1 cellular context compared by ENCODE assay signal in genomic region chr3:170357176-170357919, GRCh38.
TF ChIP-seq lines count a peak whose summit lies in the region.

TSS of gene SKIL (plus strand) at chr3:170357715. CDS start at chr3:170360332, 2,617 bp downstream.

TF ChIP-seq in K562, 482 proteins besides CTCF, POLR2A, EP300 and RAD21 (continued from another document and continues in another):
- no peak for TF ChIP-seq IRF2 (CRISPR knock-in tag; IDR thresholded peaks at IDR 0.05)
- TF ChIP-seq ZNF639 (CRISPR knock-in tag; conservative IDR thresholded peaks at IDR 0.05 in 1 of 2, IDR thresholded peaks at IDR 0.05 in 1 of 2) = peak in 1 of 2 experiments; percentile 99; a peak in 2 of 4 replicates
- no peak for TF ChIP-seq PTRF (tag; IDR thresholded peaks at IDR 0.05)
- no peak for TF ChIP-seq ZNF23 (CRISPR knock-in tag; IDR thresholded peaks at IDR 0.05)
- no peak for TF ChIP-seq STAT6 (CRISPR knock-in tag; IDR thresholded peaks at IDR 0.05)
- TF ChIP-seq ESRRA (IDR thresholded peaks at IDR 0.05; ENCODE audit: borderline replicate concordance, low read depth) = no peak; the same call in 1 of the 2 replicates
- TF ChIP-seq SOX6 (IDR thresholded peaks at IDR 0.05) = peak; percentile 52
- TF ChIP-seq CREM (IDR thresholded peaks at IDR 0.05; ENCODE audit: low read depth) = peak; percentile 98
- peak; percentile 55; the same call in 1 of the 2 replicates for TF ChIP-seq ZBTB9 (CRISPR knock-in tag; IDR thresholded peaks at IDR 0.05)
- 0 out of 2 replicates have a peak, but pooled peaks have one; percentile 33 for TF ChIP-seq MITF (IDR thresholded peaks at IDR 0.05)
- peak; percentile 88 for TF ChIP-seq CXXC5 (CRISPR knock-in tag; IDR thresholded peaks at IDR 0.05)
- TF ChIP-seq KAT2B (IDR thresholded peaks at IDR 0.05; ENCODE audit: low read depth, low read length) = no peak
- TF ChIP-seq ZBTB43 (CRISPR knock-in tag; IDR thresholded peaks at IDR 0.05) = no peak
- peak; percentile 59; the same call in 1 of the 2 replicates for TF ChIP-seq MTA3 (IDR thresholded peaks at IDR 0.05; ENCODE audit: borderline replicate concordance)
- TF ChIP-seq NRF1 (conservative IDR thresholded peaks at IDR 0.05 in 1 of 2, IDR thresholded peaks at IDR 0.05 in 1 of 2) = no peak; a peak in 2 of 4 replicates
- TF ChIP-seq NR4A1 (CRISPR knock-in tag; IDR thresholded peaks at IDR 0.05) = no peak
- peak; percentile 62 for TF ChIP-seq NR4A1 (tag; IDR thresholded peaks at IDR 0.05)
- no peak for TF ChIP-seq SFPQ (IDR thresholded peaks at IDR 0.05; ENCODE audit: low read depth, low read length)
- TF ChIP-seq SNRNP70 (optimal IDR thresholded peaks at IDR 0.05; ENCODE audit: low read depth, low read length) = no peak
- TF ChIP-seq SMARCE1 (IDR thresholded peaks at IDR 0.05) = no peak
- no peak for TF ChIP-seq NFE2L1 (tag; IDR thresholded peaks at IDR 0.05; ENCODE audit: borderline replicate concordance, low read depth)
- TF ChIP-seq ERF (CRISPR knock-in tag; IDR thresholded peaks at IDR 0.05) = peak; percentile 78; the same call in 1 of the 2 replicates
- peak; percentile 97 for TF ChIP-seq ATF7 (IDR thresholded peaks at IDR 0.05)
- TF ChIP-seq ZBTB7A (IDR thresholded peaks at IDR 0.05; ENCODE audit: borderline replicate concordance, control insufficient read depth, low read depth, low read length) = no peak
- TF ChIP-seq CHD1 (IDR thresholded peaks at IDR 0.05; ENCODE audit: low read length) = no peak
- no peak for TF ChIP-seq DNMT1 (IDR thresholded peaks at IDR 0.05)
- TF ChIP-seq TCF3 (CRISPR knock-in tag; IDR thresholded peaks at IDR 0.05) = peak; percentile 40; the same call in 1 of the 2 replicates
- TF ChIP-seq CUX1 (CRISPR knock-in tag; IDR thresholded peaks at IDR 0.05) = peak; percentile 39; the same call in 1 of the 2 replicates
- peak; percentile 16 to 38; a peak in 3 of 4 replicates for TF ChIP-seq MAZ (CRISPR knock-in tag; conservative IDR thresholded peaks at IDR 0.05 in 1 of 2, IDR thresholded peaks at IDR 0.05 in 1 of 2)
- peak; percentile 86 for TF ChIP-seq ZBTB12 (CRISPR knock-in tag; IDR thresholded peaks at IDR 0.05)
- TF ChIP-seq ZNF217 (CRISPR knock-in tag; IDR thresholded peaks at IDR 0.05) = no peak
- TF ChIP-seq NFE2 (IDR thresholded peaks at IDR 0.05; ENCODE audit: low read depth) = no peak
- TF ChIP-seq RBM34 (IDR thresholded peaks at IDR 0.05; ENCODE audit: borderline replicate concordance, insufficient read depth, low read length) = no peak
- TF ChIP-seq CBX5 (IDR thresholded peaks at IDR 0.05; ENCODE audit: borderline replicate concordance, low read depth) = no peak
- TF ChIP-seq ZNF274 (IDR thresholded peaks at IDR 0.05; ENCODE audit: borderline replicate concordance, low read depth, low read length) = no peak
- no peak for TF ChIP-seq ZNF76 (CRISPR knock-in tag; IDR thresholded peaks at IDR 0.05; ENCODE audit: borderline replicate concordance)
- no peak for TF ChIP-seq OTX1 (CRISPR knock-in tag; IDR thresholded peaks at IDR 0.05)
- no peak for TF ChIP-seq CHCHD3 (CRISPR knock-in tag; IDR thresholded peaks at IDR 0.05)
- peak; percentile 46 to 90; a peak in 3 of 4 replicates for TF ChIP-seq TBL1XR1 (IDR thresholded peaks at IDR 0.05; ENCODE audit: low read length in 2 of 2)
- no peak for TF ChIP-seq CHAMP1 (IDR thresholded peaks at IDR 0.05)
- no peak for TF ChIP-seq C11orf30 (IDR thresholded peaks at IDR 0.05; ENCODE audit: low read depth)
- no peak for TF ChIP-seq HDAC6 (IDR thresholded peaks at IDR 0.05; ENCODE audit: low read depth, low read length)
- TF ChIP-seq GTF2F1 (IDR thresholded peaks at IDR 0.05; ENCODE audit: low read depth, low read length) = no peak
- no peak for TF ChIP-seq ZNF12 (CRISPR knock-in tag; IDR thresholded peaks at IDR 0.05)
- no peak for TF ChIP-seq ZFP30 (CRISPR knock-in tag; IDR thresholded peaks at IDR 0.05; ENCODE audit: borderline replicate concordance)
- TF ChIP-seq PPARD (CRISPR knock-in tag; IDR thresholded peaks at IDR 0.05) = no peak
